Comparison of ENCODE assay signal across 1 cellular context in genomic region chr20:1469925-1470571, GRCh38.
A peak's percentile ranks its signal among the peaks of the same experiment; 100 is the strongest.
TF ChIP-seq lines count a peak whose summit lies in the region.

No MANE protein-coding gene starts in this region.

TF ChIP-seq in liver, 16 proteins besides CTCF, POLR2A, EP300 and RAD21 (continued from another document):
- TF ChIP-seq, protein P1, sequence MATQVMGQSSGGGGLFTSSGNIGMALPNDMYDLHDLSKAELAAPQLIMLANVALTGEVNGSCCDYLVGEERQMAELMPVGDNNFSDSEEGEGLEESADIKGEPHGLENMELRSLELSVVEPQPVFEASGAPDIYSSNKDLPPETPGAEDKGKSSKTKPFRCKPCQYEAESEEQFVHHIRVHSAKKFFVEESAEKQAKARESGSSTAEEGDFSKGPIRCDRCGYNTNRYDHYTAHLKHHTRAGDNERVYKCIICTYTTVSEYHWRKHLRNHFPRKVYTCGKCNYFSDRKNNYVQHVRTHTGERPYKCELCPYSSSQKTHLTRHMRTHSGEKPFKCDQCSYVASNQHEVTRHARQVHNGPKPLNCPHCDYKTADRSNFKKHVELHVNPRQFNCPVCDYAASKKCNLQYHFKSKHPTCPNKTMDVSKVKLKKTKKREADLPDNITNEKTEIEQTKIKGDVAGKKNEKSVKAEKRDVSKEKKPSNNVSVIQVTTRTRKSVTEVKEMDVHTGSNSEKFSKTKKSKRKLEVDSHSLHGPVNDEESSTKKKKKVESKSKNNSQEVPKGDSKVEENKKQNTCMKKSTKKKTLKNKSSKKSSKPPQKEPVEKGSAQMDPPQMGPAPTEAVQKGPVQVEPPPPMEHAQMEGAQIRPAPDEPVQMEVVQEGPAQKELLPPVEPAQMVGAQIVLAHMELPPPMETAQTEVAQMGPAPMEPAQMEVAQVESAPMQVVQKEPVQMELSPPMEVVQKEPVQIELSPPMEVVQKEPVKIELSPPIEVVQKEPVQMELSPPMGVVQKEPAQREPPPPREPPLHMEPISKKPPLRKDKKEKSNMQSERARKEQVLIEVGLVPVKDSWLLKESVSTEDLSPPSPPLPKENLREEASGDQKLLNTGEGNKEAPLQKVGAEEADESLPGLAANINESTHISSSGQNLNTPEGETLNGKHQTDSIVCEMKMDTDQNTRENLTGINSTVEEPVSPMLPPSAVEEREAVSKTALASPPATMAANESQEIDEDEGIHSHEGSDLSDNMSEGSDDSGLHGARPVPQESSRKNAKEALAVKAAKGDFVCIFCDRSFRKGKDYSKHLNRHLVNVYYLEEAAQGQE (IDR thresholded peaks at IDR 0.05), result peak; percentile 49
- peak; percentile 94 for TF ChIP-seq ATF3 (IDR thresholded peaks at IDR 0.05)
- no peak for TF ChIP-seq GABPA (IDR thresholded peaks at IDR 0.05 in 1 of 2, conservative IDR thresholded peaks at IDR 0.05 in 1 of 2)
- peak; percentile 26 for TF ChIP-seq FOXA2 (IDR thresholded peaks at IDR 0.05)
- TF ChIP-seq, protein P2, sequence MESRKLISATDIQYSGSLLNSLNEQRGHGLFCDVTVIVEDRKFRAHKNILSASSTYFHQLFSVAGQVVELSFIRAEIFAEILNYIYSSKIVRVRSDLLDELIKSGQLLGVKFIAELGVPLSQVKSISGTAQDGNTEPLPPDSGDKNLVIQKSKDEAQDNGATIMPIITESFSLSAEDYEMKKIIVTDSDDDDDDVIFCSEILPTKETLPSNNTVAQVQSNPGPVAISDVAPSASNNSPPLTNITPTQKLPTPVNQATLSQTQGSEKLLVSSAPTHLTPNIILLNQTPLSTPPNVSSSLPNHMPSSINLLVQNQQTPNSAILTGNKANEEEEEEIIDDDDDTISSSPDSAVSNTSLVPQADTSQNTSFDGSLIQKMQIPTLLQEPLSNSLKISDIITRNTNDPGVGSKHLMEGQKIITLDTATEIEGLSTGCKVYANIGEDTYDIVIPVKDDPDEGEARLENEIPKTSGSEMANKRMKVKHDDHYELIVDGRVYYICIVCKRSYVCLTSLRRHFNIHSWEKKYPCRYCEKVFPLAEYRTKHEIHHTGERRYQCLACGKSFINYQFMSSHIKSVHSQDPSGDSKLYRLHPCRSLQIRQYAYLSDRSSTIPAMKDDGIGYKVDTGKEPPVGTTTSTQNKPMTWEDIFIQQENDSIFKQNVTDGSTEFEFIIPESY (IDR thresholded peaks at IDR 0.05), result no peak
- no peak for TF ChIP-seq NR2F2 (IDR thresholded peaks at IDR 0.05)
- TF ChIP-seq TAF1 (conservative IDR thresholded peaks at IDR 0.05), result peak; percentile 14
- TF ChIP-seq YY1 (IDR thresholded peaks at IDR 0.05), result peak; percentile 90
- TF ChIP-seq FOXA1 (IDR thresholded peaks at IDR 0.05), result no peak
- peak; percentile 29 to 37 for TF ChIP-seq HNF4A (conservative IDR thresholded peaks at IDR 0.05)
